ENCODE assay signal across 10 cellular contexts in the genomic region with DNA sequence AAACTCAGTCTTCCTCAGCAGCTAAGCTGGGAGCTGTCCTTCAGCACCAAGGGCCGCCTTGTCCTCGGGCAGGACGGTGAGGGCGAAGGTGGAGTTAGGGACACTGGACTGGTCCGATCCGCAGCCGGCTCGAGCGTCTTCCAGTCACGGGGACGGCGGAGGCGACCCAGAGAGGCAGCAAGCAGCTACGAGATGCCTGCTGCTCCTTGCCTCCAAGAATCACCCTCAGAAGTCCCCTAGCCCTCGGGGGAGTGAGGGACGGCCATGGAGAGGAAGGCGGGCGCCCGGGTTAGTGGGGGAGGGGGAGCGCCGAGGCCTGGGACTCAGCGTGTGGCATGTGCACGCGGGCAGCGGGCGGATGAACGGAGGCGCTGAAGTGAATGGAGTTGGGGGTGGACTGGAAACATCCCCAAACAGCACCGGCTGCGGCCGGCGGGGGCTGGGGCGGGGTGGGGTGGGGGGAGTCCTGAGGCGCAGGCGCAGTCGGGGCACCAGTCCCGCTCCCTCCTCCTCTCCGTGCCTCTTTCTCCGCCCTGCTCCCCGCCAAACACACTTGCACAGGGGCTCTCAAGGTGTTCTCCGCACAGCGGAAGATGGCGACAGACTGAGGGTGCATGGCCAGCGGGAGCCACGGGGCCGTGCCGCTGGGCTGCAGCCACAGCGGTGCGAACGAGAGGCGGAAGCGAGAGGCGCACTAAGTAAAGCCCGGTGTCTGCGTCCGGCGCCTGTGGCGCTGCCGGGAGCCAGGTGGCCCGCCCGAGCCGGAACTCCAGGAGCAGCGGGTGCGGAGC. TPM values are rescaled to one million over a fixed set of nuclear protein-coding genes. Genes with fewer than 3 reads are reported as not detected.
DNase-seq lines count a peak whose midpoint lies in the region; ATAC-seq, FAIRE-seq and TF ChIP-seq lines count a peak whose summit lies in the region.
"Had no signal": no experiment of that assay in that cellular context is flagged by ENCODE, and none has a peak within 500 bp of the region (broad histone marks: within the 10 kb centered on the region; RNA-seq: fewer than 3 reads in every experiment).

A gene (plus strand): TSS at position 492 of the 791 bp plus-strand sequence. CDS start 957 bp downstream, outside the sequence.

- H3K36me3 ChIP-seq in neural progenitor cell, result no peaks in the 10 kb centered on the region

- no peaks in the 10 kb centered on the region for H3K79me2 ChIP-seq in neural progenitor cell (ENCODE audit: low read depth)

- H3K9ac ChIP-seq in neural progenitor cell, result no peak within 1 kb of the TSS

- no peaks in the 10 kb centered on the region for H3K36me3 Mint-ChIP-seq in activated T-helper 1 cell treated with anti-CD3 and anti-CD28 coated beads, Interleukin-12 subunit alpha, Interleukin-12 subunit beta, Interleukin-2, Interleukin-4 antibody, amounts not matched to agents 30 ng/mL and 10 ng/mL and 1 ng/mL, durations not matched to agents 14 hours and 24 hours and 36 hours (ENCODE audit: low read depth)
- no peaks in the 10 kb centered on the region for H3K36me3 Mint-ChIP-seq in neural progenitor cell

- FAIRE-seq in urothelium cell line (lab: Jason Lieb, UNC), result no peak
- FAIRE-seq: A204.1 had no signal

- intact Hi-C loops in activated T-helper 1 cell treated with anti-CD3 and anti-CD28 coated beads, Interleukin-12 subunit alpha, Interleukin-12 subunit beta, Interleukin-2, Interleukin-4 antibody, amounts not matched to agents 30 ng/mL and 10 ng/mL and 1 ng/mL, durations not matched to agents 14 hours and 24 hours and 36 hours (cut with micrococcal nuclease), result loop anchor here (2.0 to 5.0 kb wide), 2 partner anchors 35 to 113 kb away; a partner anchor contains a TSS

- peaks cover 13% of the 10 kb centered on the region for H3K27me3 Mint-ChIP-seq in activated T-helper 1 cell treated with anti-CD3 and anti-CD28 coated beads, Interleukin-12 subunit alpha, Interleukin-12 subunit beta, Interleukin-2, Interleukin-4 antibody, amounts not matched to agents 30 ng/mL and 10 ng/mL and 1 ng/mL, durations not matched to agents 14 hours and 24 hours and 36 hours (ENCODE audit: insufficient read depth)
- H3K27me3 Mint-ChIP-seq in neural progenitor cell (ENCODE audit: insufficient read depth, low read depth), result peaks cover 8% of the 10 kb centered on the region

- peak; percentile 62 for ATAC-seq in foreskin keratinocyte

- DNase-seq in DMS153 (lab: John Stamatoyannopoulos, UW) (peak; percentile 38), DMS153 treated with DMSO at 0.1 percent for 48 hours (lab: John Stamatoyannopoulos, UW; ENCODE audit: unreplicated experiment) (no peak), NCI-H2107 treated with DMSO at 0.1 percent for 48 hours (lab: John Stamatoyannopoulos, UW; ENCODE audit: unreplicated experiment) (peak; percentile 20), foreskin keratinocyte (peak in 1 of 2 donors; percentile 44), neural progenitor cell (ENCODE audit: low spot score) (peak; percentile 90), urothelium cell line (ENCODE audit: low spot score) (peak; percentile 67), SIG-M5 (lab: John Stamatoyannopoulos, UW) (no peak)
- DNase-seq in activated T-helper 1 cell treated with anti-CD3 and anti-CD28 coated beads, Interleukin-12 subunit alpha, Interleukin-12 subunit beta, Interleukin-2, Interleukin-4 antibody, amounts not matched to agents 30 ng/mL and 10 ng/mL and 1 ng/mL, durations not matched to agents 14 hours and 24 hours and 36 hours (ENCODE audit: low spot score), result no peak

- H3K27ac Mint-ChIP-seq in activated T-helper 1 cell treated with anti-CD3 and anti-CD28 coated beads, Interleukin-12 subunit alpha, Interleukin-12 subunit beta, Interleukin-2, Interleukin-4 antibody, amounts not matched to agents 30 ng/mL and 10 ng/mL and 1 ng/mL, durations not matched to agents 14 hours and 24 hours and 36 hours, result no peak within 1 kb of the TSS
- H3K27ac Mint-ChIP-seq in neural progenitor cell, result no peak within 1 kb of the TSS

- peak within 1 kb of the TSS; percentile 77 for H3K4me3 Mint-ChIP-seq in activated T-helper 1 cell treated with anti-CD3 and anti-CD28 coated beads, Interleukin-12 subunit alpha, Interleukin-12 subunit beta, Interleukin-2, Interleukin-4 antibody, amounts not matched to agents 30 ng/mL and 10 ng/mL and 1 ng/mL, durations not matched to agents 14 hours and 24 hours and 36 hours
- H3K4me3 Mint-ChIP-seq in neural progenitor cell, result peak within 1 kb of the TSS; percentile 90

- H3K9me3 Mint-ChIP-seq in activated T-helper 1 cell treated with anti-CD3 and anti-CD28 coated beads, Interleukin-12 subunit alpha, Interleukin-12 subunit beta, Interleukin-2, Interleukin-4 antibody, amounts not matched to agents 30 ng/mL and 10 ng/mL and 1 ng/mL, durations not matched to agents 14 hours and 24 hours and 36 hours, result no peaks in the 10 kb centered on the region
- H3K9me3 Mint-ChIP-seq in neural progenitor cell, result peaks cover 8% of the 10 kb centered on the region

- H3K4me1 ChIP-seq in foreskin keratinocyte, result no peaks in the 10 kb centered on the region
- peaks cover 6% of the 10 kb centered on the region for H3K4me1 ChIP-seq in neural progenitor cell

- H3K27ac ChIP-seq in foreskin keratinocyte (no peak within 1 kb of the TSS), neural progenitor cell (no peak within 1 kb of the TSS)

- peaks cover 12% of the 10 kb centered on the region for H3K27me3 ChIP-seq in foreskin keratinocyte
- H3K27me3 ChIP-seq in neural progenitor cell, result peaks cover 27% of the 10 kb centered on the region

- H3F3A ChIP-seq in neural progenitor cell (ENCODE audit: low read depth), result peaks cover 13% of the 10 kb centered on the region

- no peak for TF ChIP-seq CTCF in foreskin keratinocyte (conservative IDR thresholded peaks at IDR 0.05)
- TF ChIP-seq CTCF in neural progenitor cell (IDR thresholded peaks at IDR 0.05), result peak; percentile 1

- H3K4me2 ChIP-seq in neural progenitor cell, result peak within 1 kb of the TSS; percentile 81

- no peaks in the 10 kb centered on the region for H3K4me1 Mint-ChIP-seq in activated T-helper 1 cell treated with anti-CD3 and anti-CD28 coated beads, Interleukin-12 subunit alpha, Interleukin-12 subunit beta, Interleukin-2, Interleukin-4 antibody, amounts not matched to agents 30 ng/mL and 10 ng/mL and 1 ng/mL, durations not matched to agents 14 hours and 24 hours and 36 hours (ENCODE audit: low read depth)
- H3K4me1 Mint-ChIP-seq in neural progenitor cell, result peaks cover 14% of the 10 kb centered on the region

- peaks cover 15% of the 10 kb centered on the region for H4K20me1 ChIP-seq in neural progenitor cell (ENCODE audit: low read depth)

- peaks cover 4% of the 10 kb centered on the region for H3K9me3 ChIP-seq in neural progenitor cell (ENCODE audit: low read depth)

- peak within 1 kb of the TSS; percentile 70 for H3K4me3 ChIP-seq in neural progenitor cell

- peak within 1 kb of the TSS; percentile 89 for H2AFZ ChIP-seq in neural progenitor cell (replicated peaks)

RNA-seq across cellular contexts. Expression of the gene that starts here (rescaled TPM):
- 1.2 TPM in 2 replicates for total RNA-seq in activated T-helper 1 cell treated with anti-CD3 and anti-CD28 coated beads, Interleukin-12 subunit alpha, Interleukin-12 subunit beta, Interleukin-2, Interleukin-4 antibody, amounts not matched to agents 30 ng/mL and 10 ng/mL and 1 ng/mL, durations not matched to agents 14 hours and 24 hours and 36 hours
- total RNA-seq in foreskin keratinocyte, result 0.95 and 2.0 TPM in 2 replicates
- polyA plus RNA-seq in foreskin keratinocyte, result 0.69 and 1.6 TPM in 2 replicates
- total RNA-seq in neural progenitor cell (ENCODE audit: low replicate concordance), result 1.6 and 3.2 TPM in 2 replicates
- total RNA-seq: subcutaneous adipose tissue had no signal

Comparison
In these comparisons a context has a peak if more than half of its experiments do, and no peak if none do; other contexts are left out.
1. DNase-seq: peak in DMS153 (single experiment), NCI-H2107 treated with DMSO at 0.1 percent for 48 hours (single experiment), neural progenitor cell (single experiment) and urothelium cell line (single experiment); none in DMS153 treated with DMSO at 0.1 percent for 48 hours (single experiment), activated T-helper 1 cell treated with anti-CD3 and anti-CD28 coated beads, Interleukin-12 subunit alpha, Interleukin-12 subunit beta, Interleukin-2, Interleukin-4 antibody, amounts not matched to agents 30 ng/mL and 10 ng/mL and 1 ng/mL, durations not matched to agents 14 hours and 24 hours and 36 hours (single experiment) and SIG-M5 (single experiment).